In genomic region chr3:124787490-124788195, GRCh38 we compare ENCODE assay signal across 13 cellular contexts. TPM values are rescaled to one million over a fixed set of nuclear protein-coding genes. Genes with fewer than 3 reads are reported as not detected.
DNase-seq lines count a peak whose midpoint lies in the region; ATAC-seq, FAIRE-seq and TF ChIP-seq lines count a peak whose summit lies in the region.
"Had no signal": no experiment of that assay in that cellular context is flagged by ENCODE, and none has a peak within 500 bp of the region (broad histone marks: within the 10 kb centered on the region; RNA-seq: fewer than 3 reads in every experiment).

No MANE protein-coding gene starts in this region.

- TF ChIP-seq CTCF in adrenal gland (IDR thresholded peaks at IDR 0.05) = no peak
- no peak for TF ChIP-seq CTCF in hepatocyte (IDR thresholded peaks at IDR 0.05; ENCODE audit: poor library complexity)

- H3K79me2 ChIP-seq in hepatocyte = peaks cover 3% of the 10 kb centered on the region

- H3K27ac ChIP-seq in adrenal gland (peak overlapping the region; percentile 20 to 76 (median 67)), hepatocyte (peak overlapping the region; percentile 72), subcutaneous abdominal adipose tissue (ENCODE audit: low read depth, low read length) (peak overlapping the region; percentile 70)

- peaks cover 5 to 27% of the 10 kb centered on the region in 2 donors for H3K4me1 ChIP-seq in adrenal gland (replicated peaks in 1 of 2)
- peaks cover 21% of the 10 kb centered on the region for H3K4me1 ChIP-seq in hepatocyte (ENCODE audit: insufficient read depth)
- peaks cover 13 to 62% (median 57%) of the 10 kb centered on the region in 5 donors for H3K4me1 ChIP-seq in subcutaneous abdominal adipose tissue (ENCODE audit: control insufficient read depth in 5 of 5, insufficient read depth in 5 of 5, low read length in 5 of 5)

- H3K9me3 ChIP-seq in adrenal gland (replicated peaks in 1 of 3) = no peaks in the 10 kb centered on the region
- no peaks in the 10 kb centered on the region for H3K9me3 ChIP-seq in hepatocyte (ENCODE audit: low read depth)
- H3K9me3 ChIP-seq in subcutaneous abdominal adipose tissue (ENCODE audit: control insufficient read depth in 5 of 5, low read length in 5 of 5) = no peaks in the 10 kb centered on the region
- H3K9me3 ChIP-seq in MG63 = no peaks in the 10 kb centered on the region

- no peak overlapping the region for H3K4me3 ChIP-seq in adrenal gland
- H3K4me3 ChIP-seq in hepatocyte = no peak overlapping the region
- no peak overlapping the region for H3K4me3 ChIP-seq in subcutaneous abdominal adipose tissue (ENCODE audit: low read depth in 1 of 5, low read length in 5 of 5)
- no peak overlapping the region for H3K4me3 ChIP-seq in MG63

- no peak for FAIRE-seq in H54 (lab: Jason Lieb, UNC)
- FAIRE-seq: HTR-8/SVneo had no signal

- no peak for ATAC-seq in HG02852 (IDR thresholded peaks at IDR 0.05; ENCODE audit: unreplicated experiment)
- ATAC-seq: activated T-cell treated with anti-CD3 and anti-CD28 coated beads, Interleukin-2, amount 50 U/mL, for 72 hours; natural killer cell treated with Interleukin-12 subunit alpha and Interleukin-12 subunit beta and Interleukin-15 and Interleukin-18, amount 100 ng/mL, for 72 hours had no signal

- H3K9me2 ChIP-seq in hepatocyte (replicated peaks; ENCODE audit: insufficient read depth) = no peaks in the 10 kb centered on the region

- H2AFZ ChIP-seq in hepatocyte = no peak overlapping the region

- no peak overlapping the region for H3K4me2 ChIP-seq in hepatocyte

- no peaks in the 10 kb centered on the region for H4K20me1 ChIP-seq in hepatocyte (ENCODE audit: insufficient read depth, poor library complexity, severe bottlenecking)

- 50 to 82% (median 77%) methylated on average over 1 to 3 of the region's 3 CpGs for WGBS in adrenal gland, 4 donors
- WGBS in hepatocyte (ENCODE audit: low lambda C conversion rate, missing lambda C conversion rate) = 95% methylated on average over 3 of the region's 3 CpGs

- TF ChIP-seq POLR2A in adrenal gland (IDR thresholded peaks at IDR 0.05) (peak in 1 of 2 donors; percentile 25), H54 (IDR thresholded peaks at IDR 0.05; ENCODE audit: low read depth, low read length) (no peak)

- H3K36me3 ChIP-seq in adrenal gland (replicated peaks in 1 of 2) = no peaks in the 10 kb centered on the region
- no peaks in the 10 kb centered on the region for H3K36me3 ChIP-seq in hepatocyte (replicated peaks; ENCODE audit: insufficient read depth, low read depth)
- H3K36me3 ChIP-seq in subcutaneous abdominal adipose tissue (ENCODE audit: control insufficient read depth in 5 of 5, insufficient read depth in 5 of 5, low read length in 5 of 5) = peaks cover 0 to 9% (median 7%) of the 10 kb centered on the region in 5 donors
- no peaks in the 10 kb centered on the region for H3K36me3 ChIP-seq in MG63

- intact Hi-C loops in adrenal gland (cut with DNase I) = loop anchor here in 1 of 2 donors (5.0 kb wide), 1 partner anchor 100 kb away; the partner anchor contains the start of gene ITGB5

- peak overlapping the region in 1 of 5 donors; percentile 15 for H3K9ac ChIP-seq in subcutaneous abdominal adipose tissue (ENCODE audit: low read length in 5 of 5)

- no peaks in the 10 kb centered on the region for H3K27me3 ChIP-seq in adrenal gland
- no peaks in the 10 kb centered on the region for H3K27me3 ChIP-seq in hepatocyte
- no peaks in the 10 kb centered on the region for H3K27me3 ChIP-seq in subcutaneous abdominal adipose tissue (ENCODE audit: control insufficient read depth in 5 of 5, insufficient read depth in 4 of 5, low read length in 5 of 5)
- no peaks in the 10 kb centered on the region for H3K27me3 ChIP-seq in MG63

- DNase-seq in LHCN-M2 (ENCODE audit: low read depth) (peak; percentile 69), adrenal gland (peak in 1 of 7 donors; percentile 44), hepatocyte (ENCODE audit: low spot score) (no peak), MG63 (no peak), H54 (ENCODE audit: insufficient read length, low spot score) (no peak)
- DNase-seq: activated T-cell treated with anti-CD3 and anti-CD28 coated beads, Interleukin-2, amount 50 U/mL, for 72 hours; Calu3; NCI-H187; stimulated activated CD4-positive, alpha-beta T cell treated with anti-CD3 and anti-CD28 coated beads, Interleukin-15, amount 100 ng/mL, for 24 hours had no signal

RNA-seq across cellular contexts. Expression of gene UMPS, which starts 57.4 kb away (rescaled TPM):
- total RNA-seq in LHCN-M2 (2014; rRNA removed) = 31.7 and 39.3 TPM in 2 replicates
- polyA plus RNA-seq in LHCN-M2 (2012) = 20.7 TPM
- total RNA-seq in adrenal gland = 10 to 100 TPM; 15.1 to 42.2 (median 26.8) TPM
- 10 to 100 TPM in 2 of 3 donors, 1 to 10 TPM in 1; 8.8 to 45.9 (median 17.7) TPM for polyA plus RNA-seq in adrenal gland
- total RNA-seq in hepatocyte = 25.9 and 108 TPM in 2 replicates
- polyA plus RNA-seq in hepatocyte = 35.1 and 37.3 TPM in 2 replicates
- 50.0 and 56.7 TPM in 2 replicates for total RNA-seq in MG63 (2014; rRNA removed; shearing (Covaris generic); ENCODE audit: low replicate concordance)
